Comparison of ENCODE assay signal across 15 cellular contexts in genomic region chr3:104952587-104952986, GRCh38.
A peak's percentile ranks its signal among the peaks of the same experiment; 100 is the strongest.
DNase-seq lines count a peak whose midpoint lies in the region; ATAC-seq and TF ChIP-seq lines count a peak whose summit lies in the region.
"Had no signal": no experiment of that assay in that cellular context is flagged by ENCODE, and none has a peak within 500 bp of the region (broad histone marks: within the 10 kb centered on the region; RNA-seq: fewer than 3 reads in every experiment).

No MANE protein-coding gene starts in this region.

- H3K4me1 Mint-ChIP-seq in Calu3 (ENCODE audit: low read depth, unreplicated experiment): peaks cover 18% of the 10 kb centered on the region
- no peaks in the 10 kb centered on the region for H3K4me1 Mint-ChIP-seq in activated T-helper 2 cell treated with anti-CD3 and anti-CD28 coated beads, Interferon-gamma antibody, Interleukin-2, Interleukin-4, amounts not matched to agents 10 μg/mL and 5 μg/mL and 100 μg/mL, durations not matched to agents 14 hours and 24 hours and 36 hours (ENCODE audit: low read depth)
- H3K4me1 Mint-ChIP-seq in naive thymus-derived CD4-positive, alpha-beta T cell: no peaks in the 10 kb centered on the region
- H3K4me1 Mint-ChIP-seq: activated CD4-positive, alpha-beta memory T cell treated with anti-CD3 and anti-CD28 coated beads, Interleukin-2, amount 10 ng/mL, durations not matched to agents 7 days and 5 days; activated naive CD8-positive, alpha-beta T cell treated with anti-CD3 and anti-CD28 coated beads, Interleukin-2, amount 10 ng/mL, durations not matched to agents 7 days and 5 days; T-cell had no signal

- in situ Hi-C loops in GM13976 (cut with MboI; ENCODE audit: low sequenced_read_pairs, unreplicated experiment): no loop called here

- TF ChIP-seq CTCF in Calu3 (IDR thresholded peaks at IDR 0.05; ENCODE audit: unreplicated experiment) (no peak), RWPE2 (IDR thresholded peaks at IDR 0.05; ENCODE audit: poor library complexity, severe bottlenecking) (no peak), epithelial cell of proximal tubule (conservative IDR thresholded peaks at IDR 0.05; ENCODE audit: low read depth, low read length) (no peak), osteoblast (IDR thresholded peaks at IDR 0.05; ENCODE audit: extremely low read depth, low read depth, low read length) (no peak), GM13976 (IDR thresholded peaks at IDR 0.05; ENCODE audit: borderline replicate concordance, control extremely low read depth, extremely low read depth, insufficient read depth, missing control alignments) (no peak)

- peaks cover 5% of the 10 kb centered on the region for H3K9me3 Mint-ChIP-seq in Calu3 (ENCODE audit: low read depth, unreplicated experiment)
- no peaks in the 10 kb centered on the region for H3K9me3 Mint-ChIP-seq in activated T-helper 2 cell treated with anti-CD3 and anti-CD28 coated beads, Interferon-gamma antibody, Interleukin-2, Interleukin-4, amounts not matched to agents 10 μg/mL and 5 μg/mL and 100 μg/mL, durations not matched to agents 14 hours and 24 hours and 36 hours
- peaks cover 0 to 14% (median 0%) of the 10 kb centered on the region in 11 donors for H3K9me3 Mint-ChIP-seq in naive thymus-derived CD4-positive, alpha-beta T cell
- H3K9me3 Mint-ChIP-seq: activated CD4-positive, alpha-beta memory T cell treated with anti-CD3 and anti-CD28 coated beads, Interleukin-2, amount 10 ng/mL, durations not matched to agents 7 days and 5 days; activated naive CD8-positive, alpha-beta T cell treated with anti-CD3 and anti-CD28 coated beads, Interleukin-2, amount 10 ng/mL, durations not matched to agents 7 days and 5 days had no signal

- H3K27ac ChIP-seq in RWPE2 (ENCODE audit: poor library complexity, severe bottlenecking): peak overlapping the region; percentile 24
- H3K27ac ChIP-seq in osteoblast (ENCODE audit: low read depth, low read length): peak overlapping the region; percentile 34
- no peak overlapping the region for H3K27ac ChIP-seq in naive thymus-derived CD4-positive, alpha-beta T cell (ENCODE audit: low read depth, low read length)

- peak overlapping the region; percentile 0 for H3K27ac Mint-ChIP-seq in Calu3 (ENCODE audit: unreplicated experiment)
- H3K27ac Mint-ChIP-seq in activated T-helper 2 cell treated with anti-CD3 and anti-CD28 coated beads, Interferon-gamma antibody, Interleukin-2, Interleukin-4, amounts not matched to agents 10 μg/mL and 5 μg/mL and 100 μg/mL, durations not matched to agents 14 hours and 24 hours and 36 hours: no peak overlapping the region
- no peak overlapping the region for H3K27ac Mint-ChIP-seq in naive thymus-derived CD4-positive, alpha-beta T cell
- H3K27ac Mint-ChIP-seq: activated CD4-positive, alpha-beta memory T cell treated with anti-CD3 and anti-CD28 coated beads, Interleukin-2, amount 10 ng/mL, durations not matched to agents 7 days and 5 days; activated naive CD8-positive, alpha-beta T cell treated with anti-CD3 and anti-CD28 coated beads, Interleukin-2, amount 10 ng/mL, durations not matched to agents 7 days and 5 days; CD8-positive, alpha-beta T cell; T-cell had no signal

- no TSS peak for BruUV-seq in Calu3 (replicated peaks; lab: Mats Ljungman, UMichigan)

- peak overlapping the region; percentile 35 for H3K4me2 ChIP-seq in osteoblast (ENCODE audit: insufficient read depth, low read length)

- DNase-seq in Calu3 (peak; percentile 28), RWPE2 (ENCODE audit: low spot score) (peak; percentile 58), epithelial cell of proximal tubule (ENCODE audit: low read depth) (peak; percentile 76), osteoblast (ENCODE audit: insufficient read length, low spot score, missing footprints) (peak; percentile 85), GM13976 (ENCODE audit: low spot score) (no peak)
- no peak for DNase-seq in activated T-helper 2 cell treated with anti-CD3 and anti-CD28 coated beads, Interferon-gamma antibody, Interleukin-2, Interleukin-4, amounts not matched to agents 10 μg/mL and 5 μg/mL and 100 μg/mL, durations not matched to agents 14 hours and 24 hours and 36 hours (ENCODE audit: low spot score)
- DNase-seq in naive thymus-derived CD4-positive, alpha-beta T cell: no peak
- DNase-seq: activated CD4-positive, alpha-beta memory T cell treated with anti-CD3 and anti-CD28 coated beads, Interleukin-2, amount 10 ng/mL, durations not matched to agents 7 days and 5 days; activated naive CD8-positive, alpha-beta T cell treated with anti-CD3 and anti-CD28 coated beads, Interleukin-2, amount 10 ng/mL, durations not matched to agents 7 days and 5 days; CD8-positive, alpha-beta T cell; islet precursor cell; NCI-H1092 treated with DMSO at 0.1 percent for 48 hours; NCI-H774; T-cell had no signal

- H3K4me1 ChIP-seq in RWPE2 (ENCODE audit: insufficient read depth, poor library complexity, severe bottlenecking) (peaks cover 6% of the 10 kb centered on the region), osteoblast (ENCODE audit: insufficient read depth, low read length) (peaks cover 16% of the 10 kb centered on the region)
- H3K4me1 ChIP-seq in naive thymus-derived CD4-positive, alpha-beta T cell (ENCODE audit: control insufficient read depth in 2 of 2, insufficient read depth in 2 of 2, low read length in 2 of 2): no peaks in the 10 kb centered on the region

- POLR2A ChIA-PET in naive thymus-derived CD4-positive, alpha-beta T cell (lab: Charles Lee): no interaction called here

- H3K9me3 ChIP-seq in RWPE2 (ENCODE audit: severe bottlenecking) (no peaks in the 10 kb centered on the region), osteoblast (ENCODE audit: low read depth, low read length) (no peaks in the 10 kb centered on the region)
- H3K9me3 ChIP-seq in naive thymus-derived CD4-positive, alpha-beta T cell (ENCODE audit: control insufficient read depth in 2 of 3, low read length in 3 of 3): no peaks in the 10 kb centered on the region

- intact Hi-C loops in Calu3 (cut with micrococcal nuclease; ENCODE audit: unreplicated experiment): loop anchor here (10.0 kb wide), 1 partner anchor 412 kb away; the partner anchor contains the start of gene ALCAM
- intact Hi-C loops in activated T-helper 2 cell treated with anti-CD3 and anti-CD28 coated beads, Interferon-gamma antibody, Interleukin-2, Interleukin-4, amounts not matched to agents 10 μg/mL and 5 μg/mL and 100 μg/mL, durations not matched to agents 14 hours and 24 hours and 36 hours (cut with micrococcal nuclease): no loop called here
- intact Hi-C loops in naive thymus-derived CD4-positive, alpha-beta T cell (cut with micrococcal nuclease): no loop called here

- no peaks in the 10 kb centered on the region for H4K20me1 ChIP-seq in osteoblast (ENCODE audit: insufficient read depth, low read length)

- no peak overlapping the region for H3K4me3 Mint-ChIP-seq in Calu3 (ENCODE audit: low read depth, unreplicated experiment)
- H3K4me3 Mint-ChIP-seq in activated T-helper 2 cell treated with anti-CD3 and anti-CD28 coated beads, Interferon-gamma antibody, Interleukin-2, Interleukin-4, amounts not matched to agents 10 μg/mL and 5 μg/mL and 100 μg/mL, durations not matched to agents 14 hours and 24 hours and 36 hours (ENCODE audit: low read depth): no peak overlapping the region
- H3K4me3 Mint-ChIP-seq in naive thymus-derived CD4-positive, alpha-beta T cell: no peak overlapping the region
- H3K4me3 Mint-ChIP-seq: activated CD4-positive, alpha-beta memory T cell treated with anti-CD3 and anti-CD28 coated beads, Interleukin-2, amount 10 ng/mL, durations not matched to agents 7 days and 5 days; activated naive CD8-positive, alpha-beta T cell treated with anti-CD3 and anti-CD28 coated beads, Interleukin-2, amount 10 ng/mL, durations not matched to agents 7 days and 5 days; CD8-positive, alpha-beta T cell; T-cell had no signal

- no peaks in the 10 kb centered on the region for H3K36me3 ChIP-seq in RWPE2 (ENCODE audit: low read depth)
- H3K36me3 ChIP-seq in osteoblast (ENCODE audit: insufficient read depth, low read length): no peaks in the 10 kb centered on the region
- H3K36me3 ChIP-seq in naive thymus-derived CD4-positive, alpha-beta T cell (ENCODE audit: control insufficient read depth in 2 of 3, insufficient read depth in 3 of 3, low read length in 3 of 3): no peaks in the 10 kb centered on the region

- CTCF ChIA-PET in Calu3 (lab: Charles Lee): interaction anchor here (0.6 kb wide), 1 partner anchor 974 kb away, joined by 4 read pairs; no protein-coding TSS in a partner anchor
- CTCF ChIA-PET in naive thymus-derived CD4-positive, alpha-beta T cell (lab: Charles Lee): no interaction called here

- H3K27me3 Mint-ChIP-seq in Calu3 (ENCODE audit: unreplicated experiment): no peaks in the 10 kb centered on the region
- no peaks in the 10 kb centered on the region for H3K27me3 Mint-ChIP-seq in activated T-helper 2 cell treated with anti-CD3 and anti-CD28 coated beads, Interferon-gamma antibody, Interleukin-2, Interleukin-4, amounts not matched to agents 10 μg/mL and 5 μg/mL and 100 μg/mL, durations not matched to agents 14 hours and 24 hours and 36 hours (ENCODE audit: low read depth)
- H3K27me3 Mint-ChIP-seq in naive thymus-derived CD4-positive, alpha-beta T cell: peaks cover 0 to 5% (median 0%) of the 10 kb centered on the region in 5 donors
- H3K27me3 Mint-ChIP-seq: activated CD4-positive, alpha-beta memory T cell treated with anti-CD3 and anti-CD28 coated beads, Interleukin-2, amount 10 ng/mL, durations not matched to agents 7 days and 5 days; activated naive CD8-positive, alpha-beta T cell treated with anti-CD3 and anti-CD28 coated beads, Interleukin-2, amount 10 ng/mL, durations not matched to agents 7 days and 5 days; T-cell had no signal

- H3K27me3 ChIP-seq in RWPE2 (ENCODE audit: insufficient read depth, poor library complexity, severe bottlenecking) (no peaks in the 10 kb centered on the region), osteoblast (ENCODE audit: insufficient read depth, low read length) (no peaks in the 10 kb centered on the region)
- H3K27me3 ChIP-seq in naive thymus-derived CD4-positive, alpha-beta T cell (ENCODE audit: control insufficient read depth in 2 of 2, insufficient read depth in 2 of 2, low read length in 2 of 2): no peaks in the 10 kb centered on the region

- no peaks in the 10 kb centered on the region for H3K79me2 ChIP-seq in osteoblast (ENCODE audit: insufficient read depth, low read length)

- no peak overlapping the region for H3K4me3 ChIP-seq in RWPE2 (ENCODE audit: severe bottlenecking)
- H3K4me3 ChIP-seq in epithelial cell of proximal tubule (ENCODE audit: low read depth, low read length): no peak overlapping the region
- H3K4me3 ChIP-seq in osteoblast (ENCODE audit: insufficient read depth, low read length): no peak overlapping the region
- no peak overlapping the region for H3K4me3 ChIP-seq in naive thymus-derived CD4-positive, alpha-beta T cell (ENCODE audit: low read length)

- no peak overlapping the region for H2AFZ ChIP-seq in osteoblast (ENCODE audit: low read length)

- no peaks in the 10 kb centered on the region for H3K36me3 Mint-ChIP-seq in Calu3 (ENCODE audit: insufficient read depth, unreplicated experiment)
- H3K36me3 Mint-ChIP-seq in activated T-helper 2 cell treated with anti-CD3 and anti-CD28 coated beads, Interferon-gamma antibody, Interleukin-2, Interleukin-4, amounts not matched to agents 10 μg/mL and 5 μg/mL and 100 μg/mL, durations not matched to agents 14 hours and 24 hours and 36 hours (ENCODE audit: low read depth): no peaks in the 10 kb centered on the region
- no peaks in the 10 kb centered on the region for H3K36me3 Mint-ChIP-seq in naive thymus-derived CD4-positive, alpha-beta T cell
- H3K36me3 Mint-ChIP-seq: activated naive CD8-positive, alpha-beta T cell treated with anti-CD3 and anti-CD28 coated beads, Interleukin-2, amount 10 ng/mL, durations not matched to agents 7 days and 5 days; CD8-positive, alpha-beta T cell; T-cell had no signal

- ATAC-seq in RWPE2 (ENCODE audit: low read depth) (peak; percentile 89), GM21619 (IDR thresholded peaks at IDR 0.05; ENCODE audit: unreplicated experiment) (no peak)
- ATAC-seq in naive thymus-derived CD4-positive, alpha-beta T cell: no peak
- ATAC-seq: CD8-positive, alpha-beta T cell; T-cell had no signal

Comparison
In these comparisons a context has a peak if more than half of its experiments do, and no peak if none do; other contexts are left out.
1. DNase-seq: peak in Calu3 (single experiment), RWPE2 (single experiment), epithelial cell of proximal tubule (single experiment) and osteoblast (single experiment); none in GM13976 (single experiment), activated T-helper 2 cell treated with anti-CD3 and anti-CD28 coated beads, Interferon-gamma antibody, Interleukin-2, Interleukin-4, amounts not matched to agents 10 μg/mL and 5 μg/mL and 100 μg/mL, durations not matched to agents 14 hours and 24 hours and 36 hours (single experiment) and naive thymus-derived CD4-positive, alpha-beta T cell (0 of 9).